ENCODE assay signal across 6 cellular contexts in the genomic region with DNA sequence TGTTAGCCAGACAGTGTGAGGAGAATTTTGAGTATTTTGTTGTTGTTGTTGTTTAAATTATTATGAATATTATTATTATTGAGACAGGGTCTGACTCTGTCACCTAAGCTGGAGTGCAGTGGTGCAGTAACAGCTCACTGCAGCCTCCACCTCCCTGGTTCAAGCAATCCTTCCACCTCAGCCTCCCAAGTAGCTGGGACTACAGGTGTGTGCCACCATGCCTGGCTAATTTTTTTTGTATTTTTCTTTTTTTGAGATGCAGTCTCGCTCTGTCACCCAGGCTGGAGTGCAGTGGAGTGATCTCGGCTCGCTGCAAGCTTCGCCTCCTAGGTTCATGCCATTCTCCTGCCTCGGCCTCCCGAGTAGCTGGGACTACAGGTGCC. TPM values are rescaled to one million over a fixed set of nuclear protein-coding genes. Genes with fewer than 3 reads are reported as not detected.
"Had no signal": no experiment of that assay in that cellular context is flagged by ENCODE, and none has a peak within 500 bp of the region (broad histone marks: within the 10 kb centered on the region; RNA-seq: fewer than 3 reads in every experiment).

No MANE protein-coding gene starts in this region.

RNA-seq across cellular contexts. Expression of gene COX4I2, which starts 14.6 kb away (rescaled TPM):
- total RNA-seq: naive thymus-derived CD8-positive, alpha-beta T cell; natural killer cell treated with Interleukin-12 subunit alpha and Interleukin-12 subunit beta and Interleukin-15 and Interleukin-18, amount 100 ng/mL, for 72 hours; neural crest cell; osteocyte; pulmonary artery endothelial cell; smooth muscle cell had no signal
- polyA plus RNA-seq: naive thymus-derived CD8-positive, alpha-beta T cell had no signal
